15 cellular contexts compared by ENCODE assay signal in the genomic region with DNA sequence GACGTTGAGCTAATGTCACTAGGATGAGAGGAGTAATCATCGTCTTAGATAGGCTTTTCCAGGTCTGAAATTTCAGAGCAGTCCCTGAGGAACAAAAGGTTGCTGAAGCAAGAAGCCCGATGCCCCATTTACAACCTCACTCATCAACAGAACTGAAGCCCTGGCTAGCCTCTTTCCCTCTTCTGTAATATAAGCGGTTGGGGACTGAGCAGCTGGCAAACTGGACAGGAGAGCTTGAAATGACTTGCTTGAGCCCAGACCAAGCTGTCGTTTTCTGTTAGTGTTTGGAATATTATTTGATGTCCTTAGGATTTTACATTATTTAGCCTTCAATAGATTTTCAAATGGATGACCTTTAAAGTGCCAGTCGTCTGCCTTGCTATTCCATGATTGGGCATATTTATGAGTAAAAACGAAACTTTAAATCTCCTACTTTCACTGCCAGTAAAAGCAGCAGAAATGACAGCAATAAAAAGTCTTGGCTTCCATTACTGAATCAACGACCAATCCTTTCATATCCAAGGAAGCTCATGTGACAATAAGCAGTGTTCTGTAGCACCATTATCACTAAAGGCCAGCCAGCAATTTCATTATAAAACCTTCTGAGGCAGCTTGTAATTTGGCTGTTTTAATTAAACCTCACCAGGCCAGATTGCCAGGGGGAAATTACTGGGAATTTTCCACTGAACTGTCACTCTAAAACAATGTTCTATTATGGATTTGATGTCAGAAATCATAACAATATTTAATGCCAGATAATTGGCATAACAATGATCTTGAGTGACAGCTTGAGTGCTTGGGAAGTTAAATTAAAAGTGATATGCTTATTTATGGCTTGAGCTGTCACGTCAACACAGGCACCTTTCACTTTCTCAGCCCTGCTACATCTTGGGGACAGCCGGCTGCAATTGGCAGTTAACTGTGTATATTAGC.
DNase-seq lines count a peak whose midpoint lies in the region; ATAC-seq, FAIRE-seq and TF ChIP-seq lines count a peak whose summit lies in the region.
"Had no signal": no experiment of that assay in that cellular context is flagged by ENCODE, and none has a peak within 500 bp of the region (broad histone marks: within the 10 kb centered on the region; RNA-seq: fewer than 3 reads in every experiment).

No MANE protein-coding gene starts in this region.

- intact Hi-C loops in kidney (cut with DNase I) = no loop called here

- H3K9me3 ChIP-seq in GM23248 (ENCODE audit: low read depth) (no peaks in the 10 kb centered on the region), duodenal mucosa (ENCODE audit: control insufficient read depth in 1 of 2, low read length in 2 of 2) (no peaks in the 10 kb centered on the region), neural cell (ENCODE audit: low read length) (no peaks in the 10 kb centered on the region), WERI-Rb-1 (ENCODE audit: severe bottlenecking) (no peaks in the 10 kb centered on the region), kidney (ENCODE audit: control insufficient read depth in 1 of 2, low read length in 2 of 2) (no peaks in the 10 kb centered on the region)
- H3K9me3 ChIP-seq: adrenal gland had no signal

- H4K20me1 ChIP-seq in GM23248 (ENCODE audit: insufficient read depth) (no peaks in the 10 kb centered on the region), neural cell (ENCODE audit: insufficient read depth) (no peaks in the 10 kb centered on the region)

- peak overlapping the region; percentile 35; the same call in 1 of the 2 replicates for H2AFZ ChIP-seq in GM23248
- no peak overlapping the region for H2AFZ ChIP-seq in neural cell (ENCODE audit: low read depth, low read length)

- ATAC-seq in HG03025 (IDR thresholded peaks at IDR 0.05; ENCODE audit: low FRiP score, unreplicated experiment) (no peak), GM18867 (IDR thresholded peaks at IDR 0.05; ENCODE audit: unreplicated experiment) (no peak)
- ATAC-seq: HepG2 had no signal

- H3K9me2 ChIP-seq in GM23248 (ENCODE audit: insufficient read depth) (no peaks in the 10 kb centered on the region), neural cell (ENCODE audit: insufficient read depth, low read length) (no peaks in the 10 kb centered on the region)

- no peak overlapping the region for H3K27ac ChIP-seq in GM23248
- H3K27ac ChIP-seq in duodenal mucosa (ENCODE audit: low read depth, low read length) = no peak overlapping the region
- peak overlapping the region; percentile 73 for H3K27ac ChIP-seq in neural cell (ENCODE audit: low read length)
- no peak overlapping the region for H3K27ac ChIP-seq in WERI-Rb-1
- H3K27ac ChIP-seq in kidney (ENCODE audit: low read depth in 2 of 2, low read length in 2 of 2) = no peak overlapping the region
- H3K27ac ChIP-seq: adrenal gland had no signal

- H3K27me3 ChIP-seq in GM23248 (replicated peaks; ENCODE audit: insufficient read depth) (no peaks in the 10 kb centered on the region), duodenal mucosa (ENCODE audit: control insufficient read depth in 1 of 2, insufficient read depth in 2 of 2, low read length in 2 of 2) (no peaks in the 10 kb centered on the region), neural cell (ENCODE audit: insufficient read depth, low read depth, low read length) (no peaks in the 10 kb centered on the region), WERI-Rb-1 (ENCODE audit: insufficient read depth, low read depth, severe bottlenecking) (no peaks in the 10 kb centered on the region)
- H3K27me3 ChIP-seq: adrenal gland had no signal

- H3K4me2 ChIP-seq in GM23248 (ENCODE audit: unreplicated experiment) = no peak overlapping the region
- peak overlapping the region; percentile 60 for H3K4me2 ChIP-seq in neural cell (ENCODE audit: low read length)

- TF ChIP-seq CTCF in neural cell (IDR thresholded peaks at IDR 0.05; ENCODE audit: poor library complexity, severe bottlenecking) = no peak
- no peak for TF ChIP-seq CTCF in WERI-Rb-1 (IDR thresholded peaks at IDR 0.05; ENCODE audit: low read depth, low read length)
- TF ChIP-seq CTCF in kidney (IDR thresholded peaks at IDR 0.05; ENCODE audit: borderline replicate concordance, extremely low read depth, insufficient read depth) = no peak

- H3K4me3 ChIP-seq in GM23248 (no peak overlapping the region), duodenal mucosa (ENCODE audit: low read depth in 1 of 2, low read length in 2 of 2) (peak overlapping the region; percentile 17 to 30), neural cell (ENCODE audit: low read length) (peak overlapping the region; percentile 34), WERI-Rb-1 (ENCODE audit: low read depth, low read length) (no peak overlapping the region), kidney (ENCODE audit: low read length in 2 of 2) (no peak overlapping the region)
- H3K4me3 ChIP-seq: adrenal gland had no signal

- H3K9ac ChIP-seq in GM23248 (no peak overlapping the region), duodenal mucosa (ENCODE audit: low read depth in 1 of 2, low read length in 2 of 2) (no peak overlapping the region), neural cell (ENCODE audit: low read length) (peak overlapping the region; percentile 2), kidney (ENCODE audit: low read length in 2 of 2) (no peak overlapping the region)

- H3K79me2 ChIP-seq in GM23248 (ENCODE audit: insufficient read depth) (no peaks in the 10 kb centered on the region), neural cell (replicated peaks; ENCODE audit: insufficient read depth, low read length) (no peaks in the 10 kb centered on the region)

- TF ChIP-seq EP300 in neural cell (conservative IDR thresholded peaks at IDR 0.05; ENCODE audit: poor library complexity, severe bottlenecking) = peak; percentile 98

- peak; percentile 21 for TF ChIP-seq RAD21 in neural cell (conservative IDR thresholded peaks at IDR 0.05)

- 10 to 11% methylated on average over 10 of the region's 10 CpGs for WGBS in GM23248 (ENCODE audit: low coverage in 1 of 2, low lambda C conversion rate in 2 of 2, missing lambda C conversion rate in 2 of 2), 2 experiments

- H3K4me1 ChIP-seq in GM23248 (ENCODE audit: insufficient read depth) (no peaks in the 10 kb centered on the region), duodenal mucosa (ENCODE audit: control insufficient read depth in 1 of 2, insufficient read depth in 2 of 2, low read length in 2 of 2) (peaks cover 10 to 22% of the 10 kb centered on the region in 2 donors), kidney (ENCODE audit: control insufficient read depth in 1 of 2, insufficient read depth in 1 of 2, low read depth in 1 of 2, low read length in 2 of 2) (no peaks in the 10 kb centered on the region)
- H3K4me1 ChIP-seq: adrenal gland had no signal

- DNase-seq in GM23248 (no peak), NCI-H2081 treated with DMSO at 0.1 percent for 48 hours (lab: John Stamatoyannopoulos, UW) (peak; percentile 14), WERI-Rb-1 (no peak), kidney (no peak)
- DNase-seq: adrenal gland, dermis blood vessel endothelial cell, DMS53, NCI-H1436 treated with DMSO at 0.1 percent for 48 hours, SW 1271 had no signal

- in situ Hi-C loops in GM23248 (cut with MboI) = loop anchor here (25.0 kb wide), 1 partner anchor 1121 kb away; no protein-coding TSS in a partner anchor

- no peaks in the 10 kb centered on the region for H3K36me3 ChIP-seq in GM23248 (ENCODE audit: low read depth)
- H3K36me3 ChIP-seq in duodenal mucosa (ENCODE audit: control insufficient read depth in 1 of 2, insufficient read depth in 2 of 2, low read length in 2 of 2) = no peaks in the 10 kb centered on the region
- H3K36me3 ChIP-seq in neural cell (ENCODE audit: insufficient read depth, low read length) = no peaks in the 10 kb centered on the region
- no peaks in the 10 kb centered on the region for H3K36me3 ChIP-seq in WERI-Rb-1
- no peaks in the 10 kb centered on the region for H3K36me3 ChIP-seq in kidney (ENCODE audit: control insufficient read depth in 1 of 2, insufficient read depth in 2 of 2, low read length in 2 of 2)
- H3K36me3 ChIP-seq: adrenal gland had no signal

- FAIRE-seq in kidney (lab: Jason Lieb, UNC) = no peak
- FAIRE-seq: HepG2, urothelium cell line had no signal

- H3F3A ChIP-seq in GM23248 (ENCODE audit: insufficient read depth) (no peaks in the 10 kb centered on the region), neural cell (ENCODE audit: insufficient read depth, low read length, poor library complexity, severe bottlenecking) (no peaks in the 10 kb centered on the region)

TF ChIP-seq in neural cell, 6 proteins besides CTCF, POLR2A, EP300 and RAD21:
- peak; percentile 87 for TF ChIP-seq POLR2AphosphoS5 (IDR thresholded peaks at IDR 0.05)
- no peak for TF ChIP-seq MXI1 (conservative IDR thresholded peaks at IDR 0.05; ENCODE audit: poor library complexity, severe bottlenecking)

Comparison
In these comparisons a context has a peak if more than half of its experiments do, and no peak if none do; other contexts are left out.
1. H3K4me3 ChIP-seq: peak in duodenal mucosa (2 of 2) and neural cell (single experiment); none in GM23248 (single experiment), WERI-Rb-1 (single experiment) and kidney (0 of 2).